ENCODE assay signal across 10 cellular contexts in the genomic region with DNA sequence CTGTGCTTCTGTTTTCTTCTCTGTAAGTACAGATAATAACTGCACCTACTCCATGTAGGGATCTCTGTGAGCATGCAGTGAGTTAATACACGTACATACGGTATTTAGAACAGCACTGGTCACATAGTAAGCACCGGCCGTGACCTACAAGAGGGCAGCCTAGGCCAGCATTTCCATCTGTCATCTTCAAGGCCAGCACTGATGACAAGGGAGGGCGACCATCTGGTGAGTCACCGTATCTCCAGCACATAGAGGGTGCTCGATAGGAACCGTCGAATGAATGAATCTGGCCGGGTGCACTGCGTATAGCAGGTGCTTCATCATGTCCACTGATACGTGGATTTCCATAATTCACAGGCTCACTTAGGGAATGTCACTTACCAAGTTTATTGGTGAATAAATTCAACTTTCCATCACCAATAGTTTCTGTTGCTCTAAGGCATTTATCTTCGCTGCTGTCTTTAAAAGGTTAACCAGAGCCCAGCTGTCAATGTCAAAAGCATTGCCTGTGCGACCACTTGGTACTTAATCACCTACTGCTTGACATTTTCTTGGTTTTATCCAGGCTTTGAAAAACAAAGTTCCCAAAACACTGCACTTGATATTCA. TPM values are rescaled to one million over a fixed set of nuclear protein-coding genes. Genes with fewer than 3 reads are reported as not detected.
A peak's percentile ranks its signal among the peaks of the same experiment; 100 is the strongest.
DNase-seq lines count a peak whose midpoint lies in the region; ATAC-seq, FAIRE-seq and TF ChIP-seq lines count a peak whose summit lies in the region.
"Had no signal": no experiment of that assay in that cellular context is flagged by ENCODE, and none has a peak within 500 bp of the region (broad histone marks: within the 10 kb centered on the region; RNA-seq: fewer than 3 reads in every experiment).

No MANE protein-coding gene starts in this region.

- H3K4me3 ChIP-seq in fibroblast of pulmonary artery (replicated peaks; ENCODE audit: low read depth, low read length) (peak overlapping the region; percentile 15), pancreas (no peak overlapping the region), A673 (ENCODE audit: low read depth, low read length, poor library complexity, severe bottlenecking) (no peak overlapping the region)

- H3K36me3 ChIP-seq in pancreas (no peaks in the 10 kb centered on the region), A673 (ENCODE audit: insufficient read depth, low read length, poor library complexity, severe bottlenecking) (no peaks in the 10 kb centered on the region)

- H3K27me3 ChIP-seq in pancreas (no peaks in the 10 kb centered on the region), A673 (replicated peaks; ENCODE audit: insufficient read depth, low read depth, low read length, poor library complexity) (no peaks in the 10 kb centered on the region)

- H3K4me3 Mint-ChIP-seq in WTC11: no peak overlapping the region

- no peak for TF ChIP-seq CTCF in WTC11 (IDR thresholded peaks at IDR 0.05)
- no peak for TF ChIP-seq CTCF in fibroblast of pulmonary artery (IDR thresholded peaks at IDR 0.05; ENCODE audit: low read length, missing control alignments)
- TF ChIP-seq CTCF in pancreas (IDR thresholded peaks at IDR 0.05): no peak
- no peak for TF ChIP-seq CTCF in A673 (conservative IDR thresholded peaks at IDR 0.05; ENCODE audit: low read depth, low read length)

- H3K27ac Mint-ChIP-seq in WTC11: peak overlapping the region; percentile 86

- H3K4me1 Mint-ChIP-seq in WTC11: peaks cover 21% of the 10 kb centered on the region

- no peak for FAIRE-seq in pancreas (lab: Jason Lieb, UNC)

- ATAC-seq in WTC11 (no peak), pancreas (peak in 3 of 4 donors; percentile 36 to 55 (median 38)), HG03025 (IDR thresholded peaks at IDR 0.05; ENCODE audit: low FRiP score, unreplicated experiment) (no peak)

- CTCF ChIA-PET in WTC11 (lab: Charles Lee): interaction anchor here (0.6 to 2.1 kb wide), 7 partner anchors 8 to 305 kb away, joined by 3 to 17 read pairs (median 3); partner anchors contain the start of gene NOD1
- CTCF ChIA-PET in A673 (lab: Charles Lee): no interaction called here

- POLR2A ChIA-PET in WTC11 (lab: Charles Lee) (interaction anchor here (1.7 kb wide), 1 partner anchor 8 kb away, joined by 7 read pairs; the partner anchor contains the start of gene NOD1), A673 (lab: Charles Lee; ENCODE audit: low non-redundant PET) (no interaction called here)

- 45 to 47% methylated on average over 14 of the region's 14 CpGs for WGBS in pancreas, 2 donors

- no peaks in the 10 kb centered on the region for H3K36me3 Mint-ChIP-seq in WTC11

- H3K9me3 Mint-ChIP-seq in WTC11: no peaks in the 10 kb centered on the region

- DNase-seq in DMS53 (lab: John Stamatoyannopoulos, UW) (peak; percentile 95), WTC11 (ENCODE audit: low spot score) (no peak), fibroblast of pulmonary artery (ENCODE audit: low read depth) (peak; percentile 54), pancreas (no peak), cortex of kidney (lab: John Stamatoyannopoulos, UW) (no peak), A673 (ENCODE audit: low spot score) (no peak), D341Med (ENCODE audit: low spot score) (no peak)
- DNase-seq: GF-D8 had no signal

- H3K4me1 ChIP-seq in pancreas (peaks cover 5 to 21% (median 11%) of the 10 kb centered on the region in 3 donors), A673 (ENCODE audit: insufficient read depth, low read length, poor library complexity, severe bottlenecking) (no peaks in the 10 kb centered on the region)

- no peaks in the 10 kb centered on the region for H3K9me3 ChIP-seq in pancreas
- no peaks in the 10 kb centered on the region for H3K9me3 ChIP-seq in A673 (ENCODE audit: low read depth, low read length, poor library complexity, severe bottlenecking)

- H3K27ac ChIP-seq in pancreas (peak overlapping the region in 2 of 4 donors; percentile 51 to 66), A673 (ENCODE audit: low read depth, low read length, poor library complexity, severe bottlenecking) (no peak overlapping the region)
- H3K27ac ChIP-seq: VCaP had no signal

- BruUV-seq in A673 (replicated peaks; lab: Mats Ljungman, UMichigan): no TSS peak

- H3K27me3 Mint-ChIP-seq in WTC11 (ENCODE audit: low read depth): no peaks in the 10 kb centered on the region

- intact Hi-C loops in pancreas (cut with DNase I) (no loop called here), A673 (cut with micrococcal nuclease; ENCODE audit: unreplicated experiment) (no loop called here)

TF ChIP-seq in WTC11, 78 proteins besides CTCF, POLR2A, EP300 and RAD21:
- TF ChIP-seq PRDM15 (CRISPR knock-in tag; IDR thresholded peaks at IDR 0.05): no peak
- TF ChIP-seq, protein P1, sequence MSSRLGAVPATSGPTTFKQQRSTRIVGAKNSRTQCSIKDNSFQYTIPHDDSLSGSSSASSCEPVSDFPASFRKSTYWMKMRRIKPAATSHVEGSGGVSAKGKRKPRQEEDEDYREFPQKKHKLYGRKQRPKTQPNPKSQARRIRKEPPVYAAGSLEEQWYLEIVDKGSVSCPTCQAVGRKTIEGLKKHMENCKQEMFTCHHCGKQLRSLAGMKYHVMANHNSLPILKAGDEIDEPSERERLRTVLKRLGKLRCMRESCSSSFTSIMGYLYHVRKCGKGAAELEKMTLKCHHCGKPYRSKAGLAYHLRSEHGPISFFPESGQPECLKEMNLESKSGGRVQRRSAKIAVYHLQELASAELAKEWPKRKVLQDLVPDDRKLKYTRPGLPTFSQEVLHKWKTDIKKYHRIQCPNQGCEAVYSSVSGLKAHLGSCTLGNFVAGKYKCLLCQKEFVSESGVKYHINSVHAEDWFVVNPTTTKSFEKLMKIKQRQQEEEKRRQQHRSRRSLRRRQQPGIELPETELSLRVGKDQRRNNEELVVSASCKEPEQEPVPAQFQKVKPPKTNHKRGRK (CRISPR knock-in tag; IDR thresholded peaks at IDR 0.05; ENCODE audit: borderline replicate concordance): no peak
- no peak for TF ChIP-seq MXD4 (CRISPR knock-in tag; IDR thresholded peaks at IDR 0.05; ENCODE audit: borderline replicate concordance)
- TF ChIP-seq MYBL2 (CRISPR knock-in tag; IDR thresholded peaks at IDR 0.05): no peak
- TF ChIP-seq KAT7 (CRISPR knock-in tag; IDR thresholded peaks at IDR 0.05; ENCODE audit: borderline replicate concordance): no peak
- TF ChIP-seq CREM (CRISPR knock-in tag; IDR thresholded peaks at IDR 0.05): no peak
- no peak for TF ChIP-seq ETV6 (CRISPR knock-in tag; IDR thresholded peaks at IDR 0.05)
- TF ChIP-seq NFATC4 (CRISPR knock-in tag; IDR thresholded peaks at IDR 0.05): no peak
- no peak for TF ChIP-seq SMAD4 (CRISPR knock-in tag; IDR thresholded peaks at IDR 0.05)
- TF ChIP-seq ZNF121 (CRISPR knock-in tag; IDR thresholded peaks at IDR 0.05): no peak
- TF ChIP-seq ZNF232 (CRISPR knock-in tag; IDR thresholded peaks at IDR 0.05): no peak

RNA-seq across cellular contexts. Expression of gene NOD1, which starts 8.3 kb away (rescaled TPM):
- total RNA-seq in WTC11 (2021): 6.0 to 6.4 TPM (median 6.3 TPM) in 3 replicates
- 1 to 10 TPM; 1.9 to 8.0 (median 2.6) TPM for total RNA-seq in pancreas
- 1 to 10 TPM; 4.8 to 9.9 TPM for polyA plus RNA-seq in pancreas
- 2.0 and 2.3 TPM in 2 replicates for total RNA-seq in A673 (2021)

RNA-seq across cellular contexts. Expression of gene GGCT, which starts 34.4 kb away (rescaled TPM):
- total RNA-seq in WTC11 (2021) (95.4 to 106 TPM (median 101 TPM) in 3 replicates), pancreas (10 to 100 TPM in 5 of 6 donors, 1 to 10 TPM in 1; 9.6 to 18.9 (median 15.6) TPM), A673 (2021) (63.5 and 66.0 TPM in 2 replicates)
- polyA plus RNA-seq in pancreas: 10 to 100 TPM; 26.8 to 30.3 TPM

Comparison
In these comparisons a context has a peak if more than half of its experiments do, and no peak if none do; other contexts are left out.
1. DNase-seq: peak in DMS53 (single experiment) and fibroblast of pulmonary artery (single experiment); none in WTC11 (single experiment), pancreas (0 of 6), cortex of kidney (single experiment), A673 (single experiment) and D341Med (single experiment).
2. ATAC-seq: peak in pancreas (3 of 4); none in WTC11 (single experiment) and HG03025 (single experiment).